9 cellular contexts compared by ENCODE assay signal in genomic region chr7:91034459-91035368, GRCh38.
A peak's percentile ranks its signal among the peaks of the same experiment; 100 is the strongest.
DNase-seq lines count a peak whose midpoint lies in the region; ATAC-seq and TF ChIP-seq lines count a peak whose summit lies in the region.
"Had no signal": no experiment of that assay in that cellular context is flagged by ENCODE, and none has a peak within 500 bp of the region (broad histone marks: within the 10 kb centered on the region; RNA-seq: fewer than 3 reads in every experiment).

No MANE protein-coding gene starts in this region.

- no peaks in the 10 kb centered on the region for H3K27me3 Mint-ChIP-seq in WTC11 (ENCODE audit: low read depth)

- H3K36me3 ChIP-seq in H7 (replicated peaks; ENCODE audit: control insufficient read depth, insufficient read depth, low read length) (no peaks in the 10 kb centered on the region), cardiac muscle cell (no peaks in the 10 kb centered on the region), gastrocnemius medialis (no peaks in the 10 kb centered on the region)

- H3K4me3 ChIP-seq in H7 (ENCODE audit: insufficient read depth, low read depth, low read length), result no peak overlapping the region
- H3K4me3 ChIP-seq in cardiac muscle cell, result no peak overlapping the region
- H3K4me3 ChIP-seq in gastrocnemius medialis, result no peak overlapping the region
- H3K4me3 ChIP-seq: skin epidermis had no signal

- peak; percentile 74 for TF ChIP-seq CTCF in WTC11 (IDR thresholded peaks at IDR 0.05)
- TF ChIP-seq CTCF in cardiac muscle cell (IDR thresholded peaks at IDR 0.05; ENCODE audit: low read depth, low read length), result peak; percentile 75
- peak; percentile 49 to 69 (median 58) for TF ChIP-seq CTCF in gastrocnemius medialis (IDR thresholded peaks at IDR 0.05 in 4 of 5, conservative IDR thresholded peaks at IDR 0.05 in 1 of 5)

- ATAC-seq in WTC11 (peak; percentile 24; the same call in 1 of the 2 replicates), gastrocnemius medialis (peak; percentile 60 to 70), GM19351 (IDR thresholded peaks at IDR 0.05; ENCODE audit: unreplicated experiment) (no peak), HG03095 (IDR thresholded peaks at IDR 0.05; ENCODE audit: unreplicated experiment) (no peak)

- H3K27ac ChIP-seq in cardiac muscle cell (no peak overlapping the region), gastrocnemius medialis (no peak overlapping the region)

- no peak overlapping the region for H3K4me3 Mint-ChIP-seq in WTC11

- H3K27ac Mint-ChIP-seq in WTC11, result no peak overlapping the region

- H3K4me1 ChIP-seq in cardiac muscle cell (ENCODE audit: low read depth) (peaks cover 24% of the 10 kb centered on the region), gastrocnemius medialis (no peaks in the 10 kb centered on the region)

- POLR2A ChIA-PET in WTC11 (lab: Charles Lee), result no interaction called here

- TF ChIP-seq POLR2A in gastrocnemius medialis (IDR thresholded peaks at IDR 0.05), result no peak

- peaks cover 68% of the 10 kb centered on the region for H3K4me1 Mint-ChIP-seq in WTC11

- H3K9me3 ChIP-seq in cardiac muscle cell (ENCODE audit: low read depth) (no peaks in the 10 kb centered on the region), gastrocnemius medialis (no peaks in the 10 kb centered on the region)

- intact Hi-C loops in gastrocnemius medialis (cut with DNase I; ENCODE audit: low total_unique reads), result loop anchor here (1.0 to 10.0 kb wide), 4 partner anchors 102 to 580 kb away; no protein-coding TSS in a partner anchor

- H3K36me3 Mint-ChIP-seq in WTC11, result peaks cover 7% of the 10 kb centered on the region

- peaks cover 11% of the 10 kb centered on the region for H3K9me3 Mint-ChIP-seq in WTC11

- DNase-seq in DMS153 treated with DMSO at 0.1 percent for 48 hours (lab: John Stamatoyannopoulos, UW; ENCODE audit: unreplicated experiment) (peak; percentile 90), H7 (peak; percentile 57), NCI-H2029 treated with DMSO at 0.1 percent for 48 hours (lab: John Stamatoyannopoulos, UW) (peak; percentile 72), WTC11 (ENCODE audit: low spot score) (peak; percentile 61), cardiac muscle cell (ENCODE audit: low read depth in 1 of 2, low spot score in 1 of 2) (peak; percentile 72 to 74), gastrocnemius medialis (peak; percentile 13 to 34)

- in situ Hi-C loops in gastrocnemius medialis (cut with MboI; ENCODE audit: low sequenced_read_pairs in 4 of 4), result loop anchor here in 2 of 4 donors (10.0 to 25.0 kb wide), 3 partner anchors 472 to 572 kb away; partner anchors contain the start of gene PTTG1IP2 (in 2 of the 2)

- H3K27me3 ChIP-seq in H7 (ENCODE audit: control insufficient read depth, insufficient read depth, low read length) (no peaks in the 10 kb centered on the region), cardiac muscle cell (no peaks in the 10 kb centered on the region), gastrocnemius medialis (no peaks in the 10 kb centered on the region)

- CTCF ChIA-PET in WTC11 (lab: Charles Lee), result interaction anchor here (0.6 to 3.5 kb wide), 26 partner anchors 9 to 607 kb away, joined by 3 to 35 read pairs (median 3); no protein-coding TSS in a partner anchor

TF ChIP-seq in WTC11, 78 proteins besides CTCF, POLR2A, EP300 and RAD21:
- TF ChIP-seq TCF7 (CRISPR knock-in tag; IDR thresholded peaks at IDR 0.05; ENCODE audit: low read depth) (no peak), JAZF1 (CRISPR knock-in tag; IDR thresholded peaks at IDR 0.05) (no peak), NFYB (CRISPR knock-in tag; conservative IDR thresholded peaks at IDR 0.05; ENCODE audit: low read depth) (no peak), KAT7 (CRISPR knock-in tag; IDR thresholded peaks at IDR 0.05; ENCODE audit: borderline replicate concordance) (no peak)

Comparison
In these comparisons a context has a peak if more than half of its experiments do, and no peak if none do; other contexts are left out.
1. DNase-seq: peak in every context shown above with its lines; median percentile 90 in DMS153 treated with DMSO at 0.1 percent for 48 hours; 73 in cardiac muscle cell; 72 in NCI-H2029 treated with DMSO at 0.1 percent for 48 hours; 61 in WTC11; 57 in H7; 24 in gastrocnemius medialis.
2. ATAC-seq: peak in WTC11 (single experiment) and gastrocnemius medialis (2 of 2); none in GM19351 (single experiment) and HG03095 (single experiment).
3. Peak in every context shown above with its lines, with median percentiles within 50 percentile points of each other: CTCF ChIP-seq.